In genomic region chr4:39151120-39151713, GRCh38 we compare ENCODE assay signal across 1 cellular context.
TF ChIP-seq lines count a peak whose summit lies in the region.

No MANE protein-coding gene starts in this region.

TF ChIP-seq in GM23338, 12 proteins besides CTCF, POLR2A, EP300 and RAD21 (continued from another document):
- no peak for TF ChIP-seq ZNF462 (CRISPR knock-in tag; IDR thresholded peaks at IDR 0.05)
- no peak for TF ChIP-seq CREB1 (CRISPR knock-in tag; IDR thresholded peaks at IDR 0.05; ENCODE audit: low read depth)
- TF ChIP-seq EZH2phosphoT487 (IDR thresholded peaks at IDR 0.05; ENCODE audit: unreplicated experiment): no peak
- no peak for TF ChIP-seq ZNF114 (CRISPR knock-in tag; IDR thresholded peaks at IDR 0.05)
- no peak for TF ChIP-seq ETS1 (IDR thresholded peaks at IDR 0.05)
- no peak for TF ChIP-seq JUNB (IDR thresholded peaks at IDR 0.05; ENCODE audit: unreplicated experiment)
